11 cellular contexts compared by ENCODE assay signal in genomic region chr1:67732750-67733151, GRCh38. TPM values are rescaled to one million over a fixed set of nuclear protein-coding genes. Genes with fewer than 3 reads are reported as not detected.
DNase-seq lines count a peak whose midpoint lies in the region; ATAC-seq, FAIRE-seq and TF ChIP-seq lines count a peak whose summit lies in the region.
"Had no signal": no experiment of that assay in that cellular context is flagged by ENCODE, and none has a peak within 500 bp of the region (broad histone marks: within the 10 kb centered on the region; RNA-seq: fewer than 3 reads in every experiment).

No MANE protein-coding gene starts in this region.

- H3K27ac Mint-ChIP-seq in activated CD8-positive, alpha-beta T cell treated with anti-CD3 and anti-CD28 coated beads for 36 hours: no peak overlapping the region
- H3K27ac Mint-ChIP-seq in activated naive CD4-positive, alpha-beta T cell treated with anti-CD3 and anti-CD28 coated beads, Interleukin-2, amount 10 ng/mL, durations not matched to agents 7 days and 5 days: no peak overlapping the region
- H3K27ac Mint-ChIP-seq: CD8-positive, alpha-beta T cell had no signal

- H4K20me1 ChIP-seq in BLaER1 treated with 17β-estradiol and CSF1 and Interleukin-3, amounts not matched to agents 10 nM and 100 nM: no peaks in the 10 kb centered on the region
- H4K20me1 ChIP-seq in endothelial cell of umbilical vein (replicated peaks; ENCODE audit: control insufficient read depth, extremely low read depth, insufficient read depth, low read length): no peaks in the 10 kb centered on the region

- no peak overlapping the region for H3K9ac ChIP-seq in BLaER1 treated with 17β-estradiol and CSF1 and Interleukin-3, amounts not matched to agents 10 nM and 100 nM
- H3K9ac ChIP-seq in endothelial cell of umbilical vein (replicated peaks; ENCODE audit: extremely low read depth, insufficient read depth, low read length): no peak overlapping the region

- peak; percentile 85 for DNase-seq in endothelial cell of umbilical vein (ENCODE audit: low read depth, low spot score)
- no peak for DNase-seq in activated CD8-positive, alpha-beta T cell treated with anti-CD3 and anti-CD28 coated beads for 36 hours
- no peak for DNase-seq in activated CD4-positive, CD25-positive, alpha-beta regulatory T cell treated with anti-CD3 and anti-CD28 coated beads, Interleukin-2, amount 50 U/mL, for 72 hours
- DNase-seq in activated naive CD4-positive, alpha-beta T cell treated with anti-CD3 and anti-CD28 coated beads, Interleukin-2, amount 10 ng/mL, durations not matched to agents 7 days and 5 days: no peak
- DNase-seq in stimulated activated CD4-positive, alpha-beta T cell treated with anti-CD3 and anti-CD28 coated beads, Interleukin-12 subunit alpha, Interleukin-12 subunit beta, amount 100 ng/mL, for 4 hours: no peak
- DNase-seq: CD8-positive, alpha-beta T cell; thyroid gland had no signal

- no peaks in the 10 kb centered on the region for H3K36me3 ChIP-seq in BLaER1 treated with 17β-estradiol and CSF1 and Interleukin-3, amounts not matched to agents 10 nM and 100 nM
- H3K36me3 ChIP-seq in endothelial cell of umbilical vein (ENCODE audit: control insufficient read depth in 2 of 2, extremely low read depth in 1 of 2, insufficient read depth in 2 of 2, low read length in 2 of 2): peaks cover 0 to 4% of the 10 kb centered on the region in 2 experiments
- H3K36me3 ChIP-seq: thyroid gland had no signal

- H2AFZ ChIP-seq in endothelial cell of umbilical vein (ENCODE audit: low read depth, low read length): no peak overlapping the region

- peak; percentile 36 for ATAC-seq in GM21360 (IDR thresholded peaks at IDR 0.05; ENCODE audit: unreplicated experiment)
- ATAC-seq in HG03558 (IDR thresholded peaks at IDR 0.05; ENCODE audit: extremely low read depth, unreplicated experiment): peak; percentile 24
- no peak for ATAC-seq in activated CD8-positive, alpha-beta T cell treated with anti-CD3 and anti-CD28 coated beads for 36 hours
- ATAC-seq: CD8-positive, alpha-beta T cell had no signal

- H3K9me3 ChIP-seq in BLaER1 treated with 17β-estradiol and CSF1 and Interleukin-3, amounts not matched to agents 10 nM and 100 nM (replicated peaks in 1 of 11): no peaks in the 10 kb centered on the region
- H3K9me3 ChIP-seq in endothelial cell of umbilical vein (replicated peaks; ENCODE audit: control insufficient read depth, insufficient read depth, low read length): no peaks in the 10 kb centered on the region
- H3K9me3 ChIP-seq: thyroid gland had no signal

- peaks cover 26% of the 10 kb centered on the region for H3K4me1 Mint-ChIP-seq in activated CD8-positive, alpha-beta T cell treated with anti-CD3 and anti-CD28 coated beads for 36 hours (ENCODE audit: low read depth)
- peaks cover 25% of the 10 kb centered on the region for H3K4me1 Mint-ChIP-seq in activated naive CD4-positive, alpha-beta T cell treated with anti-CD3 and anti-CD28 coated beads, Interleukin-2, amount 10 ng/mL, durations not matched to agents 7 days and 5 days

- no peak for TF ChIP-seq POLR2A in endothelial cell of umbilical vein (IDR thresholded peaks at IDR 0.05; ENCODE audit: low read depth, low read length)

- H3K27ac ChIP-seq in BLaER1 treated with 17β-estradiol and CSF1 and Interleukin-3, amounts not matched to agents 10 nM and 100 nM: peak overlapping the region in 2 of 11 experiments; percentile 11 to 24; a peak in 2 of 22 replicates
- no peak overlapping the region for H3K27ac ChIP-seq in endothelial cell of umbilical vein (ENCODE audit: insufficient read depth, low read depth, low read length)
- H3K27ac ChIP-seq: thyroid gland had no signal

- BruUV-seq in endothelial cell of umbilical vein (replicated peaks; lab: Mats Ljungman, UMichigan): no TSS peak

- no peaks in the 10 kb centered on the region for H3K36me3 Mint-ChIP-seq in activated CD8-positive, alpha-beta T cell treated with anti-CD3 and anti-CD28 coated beads for 36 hours (ENCODE audit: low read depth)
- peaks cover 5% of the 10 kb centered on the region for H3K36me3 Mint-ChIP-seq in activated naive CD4-positive, alpha-beta T cell treated with anti-CD3 and anti-CD28 coated beads, Interleukin-2, amount 10 ng/mL, durations not matched to agents 7 days and 5 days
- H3K36me3 Mint-ChIP-seq: CD8-positive, alpha-beta T cell had no signal

- intact Hi-C loops in endothelial cell of umbilical vein (cut with micrococcal nuclease): no loop called here
- intact Hi-C loops in activated CD8-positive, alpha-beta T cell treated with anti-CD3 and anti-CD28 coated beads for 36 hours (cut with micrococcal nuclease): no loop called here

- H3K4me1 ChIP-seq in BLaER1 treated with 17β-estradiol and CSF1 and Interleukin-3, amounts not matched to agents 10 nM and 100 nM: peaks cover 47 to 64% (median 54%) of the 10 kb centered on the region in 10 experiments
- peaks cover 36% of the 10 kb centered on the region for H3K4me1 ChIP-seq in endothelial cell of umbilical vein (ENCODE audit: control insufficient read depth, extremely low read depth, insufficient read depth, low read length)

- no peaks in the 10 kb centered on the region for H3K9me3 Mint-ChIP-seq in activated CD8-positive, alpha-beta T cell treated with anti-CD3 and anti-CD28 coated beads for 36 hours
- no peaks in the 10 kb centered on the region for H3K9me3 Mint-ChIP-seq in activated naive CD4-positive, alpha-beta T cell treated with anti-CD3 and anti-CD28 coated beads, Interleukin-2, amount 10 ng/mL, durations not matched to agents 7 days and 5 days
- H3K9me3 Mint-ChIP-seq: CD8-positive, alpha-beta T cell had no signal

- dilution Hi-C loops in endothelial cell of umbilical vein (cut with MboI; ENCODE audit: extremely low pct_ligation_motif_present, low sequenced_read_pairs): no loop called here

- TF ChIP-seq CTCF in endothelial cell of umbilical vein (IDR thresholded peaks at IDR 0.05; ENCODE audit: extremely low read depth in 1 of 2, insufficient read depth in 1 of 2, low read depth in 1 of 2, low read length in 2 of 2): no peak
- TF ChIP-seq CTCF in activated CD8-positive, alpha-beta T cell treated with anti-CD3 and anti-CD28 coated beads for 36 hours (IDR thresholded peaks at IDR 0.05): no peak

- no peaks in the 10 kb centered on the region for H3K27me3 ChIP-seq in BLaER1 treated with 17β-estradiol and CSF1 and Interleukin-3, amounts not matched to agents 10 nM and 100 nM
- no peaks in the 10 kb centered on the region for H3K27me3 ChIP-seq in endothelial cell of umbilical vein (ENCODE audit: control insufficient read depth in 2 of 2, insufficient read depth in 2 of 2, low read length in 2 of 2)
- H3K27me3 ChIP-seq: thyroid gland had no signal

- no peak overlapping the region for H3K4me3 ChIP-seq in BLaER1 treated with 17β-estradiol and CSF1 and Interleukin-3, amounts not matched to agents 10 nM and 100 nM
- H3K4me3 ChIP-seq in endothelial cell of umbilical vein (replicated peaks in 1 of 3; ENCODE audit: insufficient read depth in 1 of 3, low read depth in 1 of 3, low read length in 3 of 3): no peak overlapping the region
- H3K4me3 ChIP-seq: skin epidermis, thyroid gland had no signal

- H3K27me3 Mint-ChIP-seq in activated CD8-positive, alpha-beta T cell treated with anti-CD3 and anti-CD28 coated beads for 36 hours: peaks cover 3% of the 10 kb centered on the region
- peaks cover 14% of the 10 kb centered on the region for H3K27me3 Mint-ChIP-seq in activated naive CD4-positive, alpha-beta T cell treated with anti-CD3 and anti-CD28 coated beads, Interleukin-2, amount 10 ng/mL, durations not matched to agents 7 days and 5 days

- H3K9me1 ChIP-seq in endothelial cell of umbilical vein (replicated peaks; ENCODE audit: control insufficient read depth, extremely low read depth, insufficient read depth, low read length): no peaks in the 10 kb centered on the region

- no peak for FAIRE-seq in endothelial cell of umbilical vein (lab: Jason Lieb, UNC)

- POLR2A ChIA-PET in endothelial cell of umbilical vein (lab: Charles Lee): no interaction called here
- POLR2A ChIA-PET in activated CD8-positive, alpha-beta T cell treated with anti-CD3 and anti-CD28 coated beads for 36 hours (lab: Charles Lee): no interaction called here

- CTCF ChIA-PET in endothelial cell of umbilical vein (lab: Charles Lee): interaction anchor here (3.2 kb wide), 1 partner anchor 27 kb away, joined by 15 read pairs; no protein-coding TSS in a partner anchor
- CTCF ChIA-PET in activated CD8-positive, alpha-beta T cell treated with anti-CD3 and anti-CD28 coated beads for 36 hours (lab: Charles Lee): interaction anchor here (1.9 kb wide), 1 partner anchor 28 kb away, joined by 6 read pairs; no protein-coding TSS in a partner anchor
- CTCF ChIA-PET in activated naive CD4-positive, alpha-beta T cell treated with anti-CD3 and anti-CD28 coated beads, Interleukin-2, amount 10 ng/mL, durations not matched to agents 7 days and 5 days (lab: Charles Lee): interaction anchor here (2.2 to 2.4 kb wide), 2 partner anchors 27 to 171 kb away, joined by 8 read pairs; no protein-coding TSS in a partner anchor

- H3K4me3 Mint-ChIP-seq in activated CD8-positive, alpha-beta T cell treated with anti-CD3 and anti-CD28 coated beads for 36 hours: no peak overlapping the region
- no peak overlapping the region for H3K4me3 Mint-ChIP-seq in activated naive CD4-positive, alpha-beta T cell treated with anti-CD3 and anti-CD28 coated beads, Interleukin-2, amount 10 ng/mL, durations not matched to agents 7 days and 5 days
- H3K4me3 Mint-ChIP-seq: CD8-positive, alpha-beta T cell had no signal

- H3K79me2 ChIP-seq in endothelial cell of umbilical vein (ENCODE audit: control insufficient read depth, insufficient read depth, low read length): peaks cover 15% of the 10 kb centered on the region

- peak overlapping the region; percentile 47 to 90 (median 86) for H3K4me2 ChIP-seq in BLaER1 treated with 17β-estradiol and CSF1 and Interleukin-3, amounts not matched to agents 10 nM and 100 nM
- H3K4me2 ChIP-seq in endothelial cell of umbilical vein (ENCODE audit: insufficient read depth, low read length): no peak overlapping the region

TF ChIP-seq in endothelial cell of umbilical vein, 7 proteins besides CTCF, POLR2A, EP300 and RAD21 (continues in another document):
- TF ChIP-seq POLR2AphosphoS5 (IDR thresholded peaks at IDR 0.05; ENCODE audit: insufficient read depth, low read depth, low read length) (no peak), FOS (IDR thresholded peaks at IDR 0.05; ENCODE audit: borderline replicate concordance, insufficient read depth, low read length) (no peak), JUN (IDR thresholded peaks at IDR 0.05; ENCODE audit: borderline replicate concordance, insufficient read depth, insufficient read length, low read depth) (no peak)

RNA-seq across cellular contexts. Expression of gene GADD45A, which starts 47.8 kb away (rescaled TPM):
- 77.4 and 91.6 TPM in 2 replicates for total RNA-seq in endothelial cell of umbilical vein
- polyA plus RNA-seq in endothelial cell of umbilical vein: 54.9 and 87.6 TPM in 2 replicates
- polyA plus RNA-seq in endothelial cell of umbilical vein (2011; cell fraction: cytosol; rRNA removed): 78.4 and 85.9 TPM in 2 replicates
- 237 and 327 TPM in 2 replicates for polyA plus RNA-seq in endothelial cell of umbilical vein (2011; cell fraction: nucleus; rRNA removed)
- 104 and 119 TPM in 2 replicates for polyA plus RNA-seq in endothelial cell of umbilical vein (2012)
- 16.1 and 31.1 TPM in 2 replicates for polyA minus RNA-seq in endothelial cell of umbilical vein
- 8.3 TPM for polyA minus RNA-seq in endothelial cell of umbilical vein (2011; cell fraction: cytosol; rRNA and poly(A)+ RNA removed)
- polyA minus RNA-seq in endothelial cell of umbilical vein (2011; cell fraction: nucleus; rRNA and poly(A)+ RNA removed): 71.4 and 153 TPM in 2 replicates
- total RNA-seq in activated CD8-positive, alpha-beta T cell treated with anti-CD3 and anti-CD28 coated beads for 36 hours: 10 to 100 TPM; 33.5 to 34.3 TPM
